ENCODE assay signal across 8 cellular contexts in the genomic region with DNA sequence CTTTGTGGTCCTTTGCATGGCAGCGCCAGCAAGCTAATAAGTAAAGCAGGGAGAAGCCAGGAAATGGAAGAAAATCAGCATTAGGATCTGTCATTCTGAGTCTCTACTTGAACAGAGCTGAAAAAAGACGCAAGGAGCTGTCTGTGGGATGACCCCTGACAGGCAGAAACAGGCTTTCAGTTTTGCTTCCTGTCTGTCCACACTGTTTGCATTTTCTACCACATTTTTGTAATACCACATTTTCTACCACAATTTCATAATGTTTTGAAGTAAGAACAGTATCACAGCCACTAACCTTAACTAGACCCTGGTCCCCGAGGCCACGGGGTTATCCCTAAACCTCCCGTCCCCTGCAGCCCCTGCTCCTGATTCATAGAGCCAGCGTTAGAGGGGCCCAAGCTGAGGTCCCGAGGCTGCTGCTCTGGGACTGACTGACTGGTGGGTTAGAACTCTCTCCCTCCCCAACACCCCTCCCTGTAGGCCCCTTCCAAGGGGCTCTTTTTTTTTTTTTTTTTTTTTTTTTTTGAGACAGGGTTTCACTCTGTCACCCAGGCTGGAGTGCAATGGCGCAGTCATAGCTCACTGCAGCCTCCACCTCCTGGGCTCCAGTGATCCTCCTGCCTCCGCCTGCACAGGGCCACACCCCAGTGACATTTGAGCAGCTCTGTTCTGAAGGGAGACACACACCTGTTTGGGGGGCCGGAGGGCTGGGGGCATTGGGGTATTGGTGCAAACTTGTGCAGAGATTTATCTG. TPM values are rescaled to one million over a fixed set of nuclear protein-coding genes. Genes with fewer than 3 reads are reported as not detected.
A peak's percentile ranks its signal among the peaks of the same experiment; 100 is the strongest.
DNase-seq lines count a peak whose midpoint lies in the region; ATAC-seq, FAIRE-seq and TF ChIP-seq lines count a peak whose summit lies in the region.

No MANE protein-coding gene starts in this region.

- H3K27ac Mint-ChIP-seq in IgD-negative memory B cell, result peak overlapping the region; percentile 95 to 99 (median 95)
- H3K27ac Mint-ChIP-seq in stimulated activated memory B cell treated with anti-CD40 and anti-IgM and Interleukin-4, amounts not matched to agents 10 μg/mL and 1 μg/mL and 100 μg/mL, for 72 hours, result peak overlapping the region; percentile 69

- peaks cover 0 to 1% (median 0%) of the 10 kb centered on the region in 3 donors for H3K9me3 Mint-ChIP-seq in IgD-negative memory B cell
- peaks cover 5% of the 10 kb centered on the region for H3K9me3 Mint-ChIP-seq in stimulated activated memory B cell treated with anti-CD40 and anti-IgM and Interleukin-4, amounts not matched to agents 10 μg/mL and 1 μg/mL and 100 μg/mL, for 72 hours

- H3K36me3 Mint-ChIP-seq in IgD-negative memory B cell, result no peaks in the 10 kb centered on the region
- H3K36me3 Mint-ChIP-seq in stimulated activated memory B cell treated with anti-CD40 and anti-IgM and Interleukin-4, amounts not matched to agents 10 μg/mL and 1 μg/mL and 100 μg/mL, for 72 hours, result no peaks in the 10 kb centered on the region

- peaks cover 2% of the 10 kb centered on the region; the same call in 1 of the 3 replicates for H3K9me3 ChIP-seq in GM12878 (replicated peaks; ENCODE audit: control insufficient read depth, insufficient read depth, low read length)

- peak overlapping the region; percentile 79 for H3K4me2 ChIP-seq in GM12878 (ENCODE audit: control insufficient read depth, insufficient read depth)

- H2AFZ ChIP-seq in GM12878 (ENCODE audit: control insufficient read depth, low read depth, low read length), result peak overlapping the region; percentile 54

- no peak overlapping the region for H3K27ac ChIP-seq in GM12878 (ENCODE audit: control insufficient read depth, insufficient read depth)

- CTCF ChIA-PET in GM12878 (lab: Yijun Ruan, JAX), result interaction anchor here (0.9 to 2.8 kb wide), 7 partner anchors 8 to 71 kb away, joined by 3 to 17 read pairs (median 4); no protein-coding TSS in a partner anchor

- no peaks in the 10 kb centered on the region for H4K20me1 ChIP-seq in GM12878 (ENCODE audit: control insufficient read depth, insufficient read depth)

- DNase-seq in ELR (ENCODE audit: low read depth) (peak; percentile 38), GM12878 (ENCODE audit: low read depth, low spot score) (peak; percentile 82), NCI-H128 (lab: John Stamatoyannopoulos, UW; ENCODE audit: unreplicated experiment) (no peak), NCI-H2081 (lab: John Stamatoyannopoulos, UW) (no peak), NCI-H1092 treated with DMSO at 0.1 percent for 48 hours (lab: John Stamatoyannopoulos, UW) (no peak)

- H3K27me3 Mint-ChIP-seq in IgD-negative memory B cell, result peaks cover 2% of the 10 kb centered on the region
- peaks cover 18% of the 10 kb centered on the region for H3K27me3 Mint-ChIP-seq in stimulated activated memory B cell treated with anti-CD40 and anti-IgM and Interleukin-4, amounts not matched to agents 10 μg/mL and 1 μg/mL and 100 μg/mL, for 72 hours

- no peak overlapping the region for H3K9ac ChIP-seq in GM12878 (ENCODE audit: control insufficient read depth, insufficient read depth, low read length)

- POLR2A ChIA-PET in GM12878 (lab: Charles Lee), result interaction anchor here (0.6 to 1.8 kb wide), 5 partner anchors 9 to 119 kb away, joined by 3 to 5 read pairs (median 3); partner anchors contain the start of gene TRAF2

- peak; percentile 50 to 51; a peak in 2 of 4 replicates for TF ChIP-seq EP300 in GM12878 (IDR thresholded peaks at IDR 0.05; ENCODE audit: borderline replicate concordance in 1 of 2, control insufficient read depth in 1 of 2, low read depth in 2 of 2, low read length in 2 of 2)

- ATAC-seq in GM19463 (IDR thresholded peaks at IDR 0.05; ENCODE audit: unreplicated experiment) (peak; percentile 68), GM12878 (peak; percentile 87)
- ATAC-seq in stimulated activated memory B cell treated with anti-CD40 and anti-IgM and Interleukin-4, amounts not matched to agents 10 μg/mL and 1 μg/mL and 100 μg/mL, for 72 hours, result peak; percentile 85

- WGBS in GM12878 (ENCODE audit: insufficient coverage, insufficient replicate concordance, low lambda C conversion rate, missing lambda C conversion rate), result 1% methylated on average over 9 of the region's 10 CpGs

- H3K4me3 Mint-ChIP-seq in IgD-negative memory B cell, result peak overlapping the region; percentile 63 to 93 (median 86)
- peak overlapping the region; percentile 60 for H3K4me3 Mint-ChIP-seq in stimulated activated memory B cell treated with anti-CD40 and anti-IgM and Interleukin-4, amounts not matched to agents 10 μg/mL and 1 μg/mL and 100 μg/mL, for 72 hours

- RAD21 ChIA-PET in GM12878 (lab: Charles Lee; ENCODE audit: unreplicated experiment), result interaction anchor here (0.6 to 3.6 kb wide), 8 partner anchors 24 to 717 kb away, joined by 3 to 16 read pairs (median 4); no protein-coding TSS in a partner anchor

- H3K4me3 ChIP-seq in GM12878, result no peak overlapping the region

- BruUV-seq in GM12878 (replicated peaks; lab: Mats Ljungman, UMichigan), result no TSS peak

- intact Hi-C loops in GM12878 (cut with micrococcal nuclease; ENCODE audit: unreplicated experiment), result no loop called here

- H3K4me1 Mint-ChIP-seq in IgD-negative memory B cell, result peaks cover 22 to 30% (median 27%) of the 10 kb centered on the region in 3 donors
- peaks cover 61% of the 10 kb centered on the region for H3K4me1 Mint-ChIP-seq in stimulated activated memory B cell treated with anti-CD40 and anti-IgM and Interleukin-4, amounts not matched to agents 10 μg/mL and 1 μg/mL and 100 μg/mL, for 72 hours

- H3K4me1 ChIP-seq in GM12878 (ENCODE audit: control insufficient read depth, insufficient read depth, low read length), result peaks cover 37% of the 10 kb centered on the region

- SMC1A ChIA-PET in GM12878 (lab: Charles Lee; ENCODE audit: uncharacterized antibody, unreplicated experiment), result interaction anchor here (0.9 to 1.7 kb wide), 4 partner anchors 35 to 99 kb away, joined by 3 to 6 read pairs (median 5); no protein-coding TSS in a partner anchor

- peak; percentile 99 for FAIRE-seq in GM12878 (lab: Jason Lieb, UNC)

- H3K79me2 ChIP-seq in GM12878 (ENCODE audit: control insufficient read depth, insufficient read depth, low read length), result no peaks in the 10 kb centered on the region

- TF ChIP-seq POLR2A in GM12878 (IDR thresholded peaks at IDR 0.05; ENCODE audit: low read depth, low read length), result no peak

- in situ Hi-C loops in GM12878 (cut with MboI), result no loop called here

- H3K36me3 ChIP-seq in GM12878 (ENCODE audit: control insufficient read depth in 2 of 2, insufficient read depth in 2 of 2, low read length in 1 of 2), result no peaks in the 10 kb centered on the region

- peaks cover 2 to 10% of the 10 kb centered on the region in 2 experiments; a peak in 3 of 4 replicates for H3K27me3 ChIP-seq in GM12878 (replicated peaks in 1 of 2; ENCODE audit: control insufficient read depth in 2 of 2, insufficient read depth in 2 of 2, low read length in 1 of 2)

- no peak for TF ChIP-seq RAD21 in GM12878 (IDR thresholded peaks at IDR 0.05; ENCODE audit: insufficient read depth, low read depth, low read length)

- TF ChIP-seq CTCF in GM12878 (IDR thresholded peaks at IDR 0.05 in 2 of 3, conservative IDR thresholded peaks at IDR 0.05 in 1 of 3; ENCODE audit: control insufficient read depth in 2 of 3, extremely low read depth in 1 of 3, insufficient read depth in 1 of 3, low read depth in 3 of 3, low read length in 3 of 3), result no peak

RNA-seq across cellular contexts. Expression of gene CLIC3, which starts 4.0 kb away (rescaled TPM):
- polyA plus RNA-seq in IgD-negative memory B cell (3.5 TPM), GM12878 (2011; rRNA removed) (not detected in 2 replicates), GM12878 (2014; fragmentation: Illumina TruSeq; extraction: Trizol) (not detected in 2 replicates), GM12878 (2014; fragmentation: Nextera tagmentation; extraction: Ambion mirVana) (not detected), GM12878 (2014; rRNA removed) (0.25 TPM in 1 of 2 replicates, not detected in the other), GM12878 (2016; fragmentation: Nextera tagmentation; extraction: Ambion mirVana) (under 1 TPM in 1 of 2 experiments, not detected in 1; 0.31 TPM)
- not detected in 2 replicates for total RNA-seq in GM12878 (2013; cell fraction: nucleolus; rRNA removed)
- total RNA-seq in GM12878 (2014; rRNA removed) (not detected in 2 replicates), GM12878 (2014; rRNA removed; fragmentation: Illumina TruSeq; extraction: Trizol) (not detected in 2 replicates), GM12878 (2021) (not detected in 2 replicates)
- polyA plus RNA-seq in GM12878 (2011; ENCODE audit: low read depth), result not detected
- polyA plus RNA-seq in GM12878 (2011; cell fraction: cytosol; rRNA removed), result not detected in 2 replicates
- polyA plus RNA-seq in GM12878 (2011; cell fraction: nucleus; rRNA removed), result not detected in 2 replicates
- polyA plus RNA-seq in GM12878 (2012), result 0.18 TPM in 1 of 2 replicates, not detected in the other
- not detected in 2 replicates for polyA minus RNA-seq in GM12878 (2011; rRNA and poly(A)+ RNA removed)
- 0.94 and 1.6 TPM in 2 replicates for polyA minus RNA-seq in GM12878 (2011; cell fraction: cytosol; rRNA and poly(A)+ RNA removed)
- not detected in 2 replicates for polyA minus RNA-seq in GM12878 (2011; cell fraction: nucleus; rRNA and poly(A)+ RNA removed)

RNA-seq across cellular contexts. Expression of gene PAXX, which starts 8.1 kb away (rescaled TPM):
- polyA plus RNA-seq in IgD-negative memory B cell (64.3 TPM), GM12878 (2011; rRNA removed) (6.2 and 10.9 TPM in 2 replicates), GM12878 (2014; fragmentation: Illumina TruSeq; extraction: Trizol) (1.4 and 4.1 TPM in 2 replicates), GM12878 (2014; fragmentation: Nextera tagmentation; extraction: Ambion mirVana) (1 to 10 TPM in 1 of 2 experiments, under 1 TPM in 1; 0.18 to 2.9 TPM), GM12878 (2014; rRNA removed) (50.6 and 67.5 TPM in 2 replicates), GM12878 (2016; fragmentation: Nextera tagmentation; extraction: Ambion mirVana) (10 to 100 TPM; 60.1 to 60.6 TPM)
- total RNA-seq in GM12878 (2013; cell fraction: nucleolus; rRNA removed), result 9.5 and 11.5 TPM in 2 replicates
- total RNA-seq in GM12878 (2014; rRNA removed) (30.9 and 44.3 TPM in 2 replicates), GM12878 (2014; rRNA removed; fragmentation: Illumina TruSeq; extraction: Trizol) (10.5 and 14.7 TPM in 2 replicates), GM12878 (2021) (47.7 and 49.3 TPM in 2 replicates)
- polyA plus RNA-seq in GM12878 (2011; ENCODE audit: low read depth), result 4.3 TPM
- 17.6 and 32.9 TPM in 2 replicates for polyA plus RNA-seq in GM12878 (2011; cell fraction: cytosol; rRNA removed)
- 78.2 and 86.4 TPM in 2 replicates for polyA plus RNA-seq in GM12878 (2011; cell fraction: nucleus; rRNA removed)
- polyA plus RNA-seq in GM12878 (2012), result 17.3 and 17.5 TPM in 2 replicates
- polyA minus RNA-seq in GM12878 (2011; rRNA and poly(A)+ RNA removed), result 3.0 and 4.4 TPM in 2 replicates
- 3.3 and 5.2 TPM in 2 replicates for polyA minus RNA-seq in GM12878 (2011; cell fraction: cytosol; rRNA and poly(A)+ RNA removed)
- polyA minus RNA-seq in GM12878 (2011; cell fraction: nucleus; rRNA and poly(A)+ RNA removed), result 17.0 and 31.3 TPM in 2 replicates

RNA-seq across cellular contexts. Expression of gene LCNL1, which starts 17.6 kb away (rescaled TPM):
- polyA plus RNA-seq in IgD-negative memory B cell (not detected), GM12878 (2011; rRNA removed) (not detected in 2 replicates), GM12878 (2014; fragmentation: Illumina TruSeq; extraction: Trizol) (not detected in 2 replicates), GM12878 (2014; fragmentation: Nextera tagmentation; extraction: Ambion mirVana) (not detected), GM12878 (2014; rRNA removed) (not detected in 2 replicates), GM12878 (2016; fragmentation: Nextera tagmentation; extraction: Ambion mirVana) (not detected)
- total RNA-seq in GM12878 (2013; cell fraction: nucleolus; rRNA removed), result not detected in 2 replicates
- total RNA-seq in GM12878 (2014; rRNA removed) (not detected in 2 replicates), GM12878 (2014; rRNA removed; fragmentation: Illumina TruSeq; extraction: Trizol) (not detected in 2 replicates), GM12878 (2021) (not detected in 2 replicates)
- not detected for polyA plus RNA-seq in GM12878 (2011; ENCODE audit: low read depth)
- polyA plus RNA-seq in GM12878 (2011; cell fraction: cytosol; rRNA removed), result not detected in 2 replicates
- not detected in 2 replicates for polyA plus RNA-seq in GM12878 (2011; cell fraction: nucleus; rRNA removed)
- not detected in 2 replicates for polyA plus RNA-seq in GM12878 (2012)
- not detected in 2 replicates for polyA minus RNA-seq in GM12878 (2011; rRNA and poly(A)+ RNA removed)
- polyA minus RNA-seq in GM12878 (2011; cell fraction: cytosol; rRNA and poly(A)+ RNA removed), result not detected in 2 replicates
- not detected in 2 replicates for polyA minus RNA-seq in GM12878 (2011; cell fraction: nucleus; rRNA and poly(A)+ RNA removed)

RNA-seq across cellular contexts. Expression of gene PTGDS, which starts 23.1 kb away (rescaled TPM):
- not detected for polyA plus RNA-seq in IgD-negative memory B cell
- total RNA-seq in GM12878 (2013; cell fraction: nucleolus; rRNA removed), result not detected in 2 replicates
- total RNA-seq in GM12878 (2014; rRNA removed), result not detected in 2 replicates
- not detected in 2 replicates for total RNA-seq in GM12878 (2014; rRNA removed; fragmentation: Illumina TruSeq; extraction: Trizol)
- not detected in 2 replicates for total RNA-seq in GM12878 (2021)
- not detected for polyA plus RNA-seq in GM12878 (2011; ENCODE audit: low read depth)
- polyA plus RNA-seq in GM12878 (2011; rRNA removed), result not detected in 2 replicates
- polyA plus RNA-seq in GM12878 (2011; cell fraction: cytosol; rRNA removed), result not detected in 2 replicates
- polyA plus RNA-seq in GM12878 (2011; cell fraction: nucleus; rRNA removed), result not detected in 2 replicates
- polyA plus RNA-seq in GM12878 (2012), result not detected in 2 replicates
- not detected in 2 replicates for polyA plus RNA-seq in GM12878 (2014; fragmentation: Illumina TruSeq; extraction: Trizol)
- not detected for polyA plus RNA-seq in GM12878 (2014; fragmentation: Nextera tagmentation; extraction: Ambion mirVana)
- not detected in 2 replicates for polyA plus RNA-seq in GM12878 (2014; rRNA removed)
- not detected for polyA plus RNA-seq in GM12878 (2016; fragmentation: Nextera tagmentation; extraction: Ambion mirVana)
- not detected in 2 replicates for polyA minus RNA-seq in GM12878 (2011; rRNA and poly(A)+ RNA removed)
- polyA minus RNA-seq in GM12878 (2011; cell fraction: cytosol; rRNA and poly(A)+ RNA removed), result not detected in 2 replicates
- not detected in 2 replicates for polyA minus RNA-seq in GM12878 (2011; cell fraction: nucleus; rRNA and poly(A)+ RNA removed)

RNA-seq across cellular contexts. Expression of gene ABCA2, which starts 27.7 kb away (rescaled TPM):
- polyA plus RNA-seq in IgD-negative memory B cell, result 3.9 TPM
- 6.5 and 6.7 TPM in 2 replicates for total RNA-seq in GM12878 (2013; cell fraction: nucleolus; rRNA removed)
- total RNA-seq in GM12878 (2014; rRNA removed), result 0.93 and 1.2 TPM in 2 replicates
- total RNA-seq in GM12878 (2014; rRNA removed; fragmentation: Illumina TruSeq; extraction: Trizol), result 0.13 and 0.46 TPM in 2 replicates
- 1.8 and 2.6 TPM in 2 replicates for total RNA-seq in GM12878 (2021)
- 1.1 TPM for polyA plus RNA-seq in GM12878 (2011; ENCODE audit: low read depth)
- polyA plus RNA-seq in GM12878 (2011; rRNA removed), result 1.2 and 2.3 TPM in 2 replicates
- 3.5 and 5.1 TPM in 2 replicates for polyA plus RNA-seq in GM12878 (2011; cell fraction: cytosol; rRNA removed)
- 59.2 and 70.7 TPM in 2 replicates for polyA plus RNA-seq in GM12878 (2011; cell fraction: nucleus; rRNA removed)
- polyA plus RNA-seq in GM12878 (2012), result 2.2 and 2.7 TPM in 2 replicates
- polyA plus RNA-seq in GM12878 (2014; fragmentation: Illumina TruSeq; extraction: Trizol), result 0.08 and 0.34 TPM in 2 replicates
- polyA plus RNA-seq in GM12878 (2014; fragmentation: Nextera tagmentation; extraction: Ambion mirVana), result not detected
- 1.1 and 2.7 TPM in 2 replicates for polyA plus RNA-seq in GM12878 (2014; rRNA removed)
- under 1 TPM; 0.25 to 0.35 TPM for polyA plus RNA-seq in GM12878 (2016; fragmentation: Nextera tagmentation; extraction: Ambion mirVana)
- 2.4 and 4.2 TPM in 2 replicates for polyA minus RNA-seq in GM12878 (2011; rRNA and poly(A)+ RNA removed)
- polyA minus RNA-seq in GM12878 (2011; cell fraction: cytosol; rRNA and poly(A)+ RNA removed), result 2.7 and 3.4 TPM in 2 replicates
- 6.6 and 12.3 TPM in 2 replicates for polyA minus RNA-seq in GM12878 (2011; cell fraction: nucleus; rRNA and poly(A)+ RNA removed)

Comparison
In these comparisons a context has a peak if more than half of its experiments do, and no peak if none do; other contexts are left out.
1. DNase-seq: peak in ELR (single experiment) and GM12878 (single experiment); none in NCI-H128 (single experiment), NCI-H2081 (0 of 2) and NCI-H1092 treated with DMSO at 0.1 percent for 48 hours (single experiment).
2. Peak in every context shown above with its lines, with median percentiles within 50 percentile points of each other: ATAC-seq.